ENCODE assay signal across 14 cellular contexts in genomic region chr13:110331362-110331761, GRCh38. TPM values are rescaled to one million over a fixed set of nuclear protein-coding genes. Genes with fewer than 3 reads are reported as not detected.
DNase-seq lines count a peak whose midpoint lies in the region; ATAC-seq and TF ChIP-seq lines count a peak whose summit lies in the region.
"Had no signal": no experiment of that assay in that cellular context is flagged by ENCODE, and none has a peak within 500 bp of the region (broad histone marks: within the 10 kb centered on the region; RNA-seq: fewer than 3 reads in every experiment).

No MANE protein-coding gene starts in this region.

- DNase-seq in AG10803 (ENCODE audit: low read depth), result peak; percentile 75
- peak; percentile 51 for DNase-seq in amniotic epithelial cell (ENCODE audit: low read depth)
- DNase-seq in right atrium auricular region (ENCODE audit: low spot score), result no peak
- DNase-seq in renal cortical epithelial cell (ENCODE audit: low read depth), result peak; percentile 94
- no peak for DNase-seq in SK-N-SH
- DNase-seq in activated CD4-positive, alpha-beta T cell treated with anti-CD3 and anti-CD28 coated beads for 36 hours, result no peak
- DNase-seq: activated naive CD8-positive, alpha-beta T cell treated with anti-CD3 and anti-CD28 coated beads, Interleukin-2, amount 10 ng/mL, durations not matched to agents 7 days and 5 days; DMS153; dorsolateral prefrontal cortex; NCI-H187 had no signal

- no peak overlapping the region for H3K4me2 ChIP-seq in SK-N-SH

- H3K4me1 Mint-ChIP-seq in activated CD4-positive, alpha-beta T cell treated with anti-CD3 and anti-CD28 coated beads for 36 hours, result no peaks in the 10 kb centered on the region
- H3K4me1 Mint-ChIP-seq: activated naive CD8-positive, alpha-beta T cell treated with anti-CD3 and anti-CD28 coated beads, Interleukin-2, amount 10 ng/mL, durations not matched to agents 7 days and 5 days had no signal

- H3K79me2 ChIP-seq in SK-N-SH (ENCODE audit: insufficient read depth), result peaks cover 96% of the 10 kb centered on the region

- no peak overlapping the region for H3K9ac ChIP-seq in SK-N-SH

- H3F3A ChIP-seq in SK-N-SH (replicated peaks; ENCODE audit: insufficient read depth), result peaks cover 19% of the 10 kb centered on the region

- H3K4me1 ChIP-seq in right atrium auricular region (peaks cover 0 to 86% of the 10 kb centered on the region in 2 donors), SK-N-SH (ENCODE audit: control insufficient read depth in 1 of 2, insufficient read depth in 2 of 2, low read depth in 1 of 2, low read length in 1 of 2) (peaks cover 17 to 47% of the 10 kb centered on the region in 2 experiments; a peak in 3 of 4 replicates)

- H3K27me3 ChIP-seq in right atrium auricular region, result no peaks in the 10 kb centered on the region
- H3K27me3 ChIP-seq in SK-N-SH (ENCODE audit: insufficient read depth), result no peaks in the 10 kb centered on the region

- H3K4me3 ChIP-seq in AG10803 (ENCODE audit: low read length) (no peak overlapping the region), right atrium auricular region (no peak overlapping the region), SK-N-SH (ENCODE audit: low read depth in 2 of 2, low read length in 1 of 2) (no peak overlapping the region)
- H3K4me3 ChIP-seq: K562 had no signal

- intact Hi-C loops in activated CD4-positive, alpha-beta T cell treated with anti-CD3 and anti-CD28 coated beads for 36 hours (cut with DNase I, micrococcal nuclease), result no loop called here

- no peak overlapping the region for H3K4me3 Mint-ChIP-seq in activated CD4-positive, alpha-beta T cell treated with anti-CD3 and anti-CD28 coated beads for 36 hours
- H3K4me3 Mint-ChIP-seq: activated naive CD8-positive, alpha-beta T cell treated with anti-CD3 and anti-CD28 coated beads, Interleukin-2, amount 10 ng/mL, durations not matched to agents 7 days and 5 days had no signal

- no peaks in the 10 kb centered on the region for H3K36me3 Mint-ChIP-seq in activated CD4-positive, alpha-beta T cell treated with anti-CD3 and anti-CD28 coated beads for 36 hours (ENCODE audit: low read depth)
- H3K36me3 Mint-ChIP-seq: activated naive CD8-positive, alpha-beta T cell treated with anti-CD3 and anti-CD28 coated beads, Interleukin-2, amount 10 ng/mL, durations not matched to agents 7 days and 5 days had no signal

- H3K27ac ChIP-seq in right atrium auricular region (peak overlapping the region; percentile 73 to 74), SK-N-SH (ENCODE audit: low read depth in 2 of 2, low read length in 1 of 2) (peak overlapping the region in 1 of 2 experiments; percentile 61; a peak in 2 of 4 replicates)
- H3K27ac ChIP-seq: VCaP had no signal

- 94% methylated on average over 11 of the region's 11 CpGs for WGBS in SK-N-SH (ENCODE audit: low lambda C conversion rate)

- H4K20me1 ChIP-seq in SK-N-SH (ENCODE audit: insufficient read depth), result no peaks in the 10 kb centered on the region

- no peaks in the 10 kb centered on the region for H3K9me2 ChIP-seq in SK-N-SH

- peaks cover 2% of the 10 kb centered on the region for H3K9me3 Mint-ChIP-seq in activated CD4-positive, alpha-beta T cell treated with anti-CD3 and anti-CD28 coated beads for 36 hours (ENCODE audit: low read depth)
- H3K9me3 Mint-ChIP-seq: activated naive CD8-positive, alpha-beta T cell treated with anti-CD3 and anti-CD28 coated beads, Interleukin-2, amount 10 ng/mL, durations not matched to agents 7 days and 5 days had no signal

- H3K27me3 Mint-ChIP-seq in activated CD4-positive, alpha-beta T cell treated with anti-CD3 and anti-CD28 coated beads for 36 hours, result peaks cover 20% of the 10 kb centered on the region

- no peak for ATAC-seq in activated CD4-positive, alpha-beta T cell treated with anti-CD3 and anti-CD28 coated beads for 36 hours
- ATAC-seq in GM21723 (IDR thresholded peaks at IDR 0.05; ENCODE audit: unreplicated experiment) (no peak), HG02938 (IDR thresholded peaks at IDR 0.05; ENCODE audit: unreplicated experiment) (no peak)
- ATAC-seq: K562 had no signal

- H3K36me3 ChIP-seq in right atrium auricular region (no peaks in the 10 kb centered on the region), SK-N-SH (replicated peaks in 1 of 2; ENCODE audit: control insufficient read depth in 1 of 2, insufficient read depth in 2 of 2, low read length in 1 of 2) (peaks cover 0 to 3% of the 10 kb centered on the region in 2 experiments)

- H3K27ac Mint-ChIP-seq in activated CD4-positive, alpha-beta T cell treated with anti-CD3 and anti-CD28 coated beads for 36 hours, result no peak overlapping the region
- H3K27ac Mint-ChIP-seq: activated naive CD8-positive, alpha-beta T cell treated with anti-CD3 and anti-CD28 coated beads, Interleukin-2, amount 10 ng/mL, durations not matched to agents 7 days and 5 days had no signal

- no peak for TF ChIP-seq CTCF in AG10803 (conservative IDR thresholded peaks at IDR 0.05; ENCODE audit: low read length)
- no peak for TF ChIP-seq CTCF in right atrium auricular region (IDR thresholded peaks at IDR 0.05)
- no peak for TF ChIP-seq CTCF in SK-N-SH (IDR thresholded peaks at IDR 0.05)

- H3K9me3 ChIP-seq in right atrium auricular region, result no peaks in the 10 kb centered on the region
- no peaks in the 10 kb centered on the region for H3K9me3 ChIP-seq in SK-N-SH

- CTCF ChIA-PET in SK-N-SH (lab: Yijun Ruan, JAX), result interaction anchor here (1.7 kb wide), 1 partner anchor 22 kb away, joined by 4 read pairs; no protein-coding TSS in a partner anchor
- CTCF ChIA-PET in activated CD4-positive, alpha-beta T cell treated with anti-CD3 and anti-CD28 coated beads for 36 hours (lab: Charles Lee), result no interaction called here

- TF ChIP-seq EP300 in SK-N-SH (IDR thresholded peaks at IDR 0.05; ENCODE audit: borderline replicate concordance in 1 of 2, low read depth in 1 of 2, low read length in 1 of 2), result no peak

- no peak for TF ChIP-seq RAD21 in SK-N-SH (IDR thresholded peaks at IDR 0.05; ENCODE audit: low read length)

- POLR2A ChIA-PET in SK-N-SH (lab: Yijun Ruan, JAX), result no interaction called here
- POLR2A ChIA-PET in activated CD4-positive, alpha-beta T cell treated with anti-CD3 and anti-CD28 coated beads for 36 hours (lab: Charles Lee), result no interaction called here

- H2AFZ ChIP-seq in SK-N-SH (ENCODE audit: low read depth), result no peak overlapping the region

TF ChIP-seq in SK-N-SH, 30 proteins besides CTCF, POLR2A, EP300 and RAD21 (continues in another document):
- TF ChIP-seq MEF2A (IDR thresholded peaks at IDR 0.05; ENCODE audit: borderline replicate concordance, low read depth) (no peak), SMC3 (IDR thresholded peaks at IDR 0.05; ENCODE audit: low read depth, low read length) (no peak), EZH2phosphoT487 (IDR thresholded peaks at IDR 0.05; ENCODE audit: borderline replicate concordance, low read depth) (no peak), PBX3 (IDR thresholded peaks at IDR 0.05) (no peak), POLR2AphosphoS5 (IDR thresholded peaks at IDR 0.05; ENCODE audit: low read depth, low read length) (no peak), JUND (IDR thresholded peaks at IDR 0.05) (no peak), GABPA (IDR thresholded peaks at IDR 0.05; ENCODE audit: low read depth) (no peak), RXRA (IDR thresholded peaks at IDR 0.05; ENCODE audit: borderline replicate concordance, low read depth) (no peak)
- TF ChIP-seq, protein P1, sequence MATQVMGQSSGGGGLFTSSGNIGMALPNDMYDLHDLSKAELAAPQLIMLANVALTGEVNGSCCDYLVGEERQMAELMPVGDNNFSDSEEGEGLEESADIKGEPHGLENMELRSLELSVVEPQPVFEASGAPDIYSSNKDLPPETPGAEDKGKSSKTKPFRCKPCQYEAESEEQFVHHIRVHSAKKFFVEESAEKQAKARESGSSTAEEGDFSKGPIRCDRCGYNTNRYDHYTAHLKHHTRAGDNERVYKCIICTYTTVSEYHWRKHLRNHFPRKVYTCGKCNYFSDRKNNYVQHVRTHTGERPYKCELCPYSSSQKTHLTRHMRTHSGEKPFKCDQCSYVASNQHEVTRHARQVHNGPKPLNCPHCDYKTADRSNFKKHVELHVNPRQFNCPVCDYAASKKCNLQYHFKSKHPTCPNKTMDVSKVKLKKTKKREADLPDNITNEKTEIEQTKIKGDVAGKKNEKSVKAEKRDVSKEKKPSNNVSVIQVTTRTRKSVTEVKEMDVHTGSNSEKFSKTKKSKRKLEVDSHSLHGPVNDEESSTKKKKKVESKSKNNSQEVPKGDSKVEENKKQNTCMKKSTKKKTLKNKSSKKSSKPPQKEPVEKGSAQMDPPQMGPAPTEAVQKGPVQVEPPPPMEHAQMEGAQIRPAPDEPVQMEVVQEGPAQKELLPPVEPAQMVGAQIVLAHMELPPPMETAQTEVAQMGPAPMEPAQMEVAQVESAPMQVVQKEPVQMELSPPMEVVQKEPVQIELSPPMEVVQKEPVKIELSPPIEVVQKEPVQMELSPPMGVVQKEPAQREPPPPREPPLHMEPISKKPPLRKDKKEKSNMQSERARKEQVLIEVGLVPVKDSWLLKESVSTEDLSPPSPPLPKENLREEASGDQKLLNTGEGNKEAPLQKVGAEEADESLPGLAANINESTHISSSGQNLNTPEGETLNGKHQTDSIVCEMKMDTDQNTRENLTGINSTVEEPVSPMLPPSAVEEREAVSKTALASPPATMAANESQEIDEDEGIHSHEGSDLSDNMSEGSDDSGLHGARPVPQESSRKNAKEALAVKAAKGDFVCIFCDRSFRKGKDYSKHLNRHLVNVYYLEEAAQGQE (IDR thresholded peaks at IDR 0.05; ENCODE audit: low read depth, low read length), result no peak

RNA-seq across cellular contexts. Expression of gene COL4A2, which starts 24.3 kb away (rescaled TPM):
- total RNA-seq in right atrium auricular region (100 to 1,000 TPM; 141 to 153 TPM), renal cortical epithelial cell (1,026 and 1,465 TPM in 2 replicates)
- 61.1 and 137 TPM in 2 replicates for polyA plus RNA-seq in SK-N-SH (2012; rRNA removed)
- 42.5 and 60.6 TPM in 2 replicates for polyA plus RNA-seq in SK-N-SH (2012; cell fraction: cytosol; rRNA removed)
- polyA plus RNA-seq in SK-N-SH (2012; cell fraction: nucleus; rRNA removed), result 103 and 166 TPM in 2 replicates
- total RNA-seq in activated CD4-positive, alpha-beta T cell treated with anti-CD3 and anti-CD28 coated beads for 36 hours, result not detected
- total RNA-seq: activated naive CD8-positive, alpha-beta T cell treated with anti-CD3 and anti-CD28 coated beads, Interleukin-2, amount 10 ng/mL, durations not matched to agents 7 days and 5 days had no signal

RNA-seq across cellular contexts. Expression of gene COL4A1, which starts 24.4 kb away (rescaled TPM):
- total RNA-seq in right atrium auricular region (100 to 1,000 TPM; 140 to 201 TPM), renal cortical epithelial cell (1,634 and 1,793 TPM in 2 replicates)
- 28.2 and 30.3 TPM in 2 replicates for polyA plus RNA-seq in SK-N-SH (2012; rRNA removed)
- 28.1 and 32.5 TPM in 2 replicates for polyA plus RNA-seq in SK-N-SH (2012; cell fraction: cytosol; rRNA removed)
- 48.2 and 61.1 TPM in 2 replicates for polyA plus RNA-seq in SK-N-SH (2012; cell fraction: nucleus; rRNA removed)
- total RNA-seq in activated CD4-positive, alpha-beta T cell treated with anti-CD3 and anti-CD28 coated beads for 36 hours, result under 1 TPM in 1 of 2 experiments, not detected in 1; 0.14 TPM
- total RNA-seq: activated naive CD8-positive, alpha-beta T cell treated with anti-CD3 and anti-CD28 coated beads, Interleukin-2, amount 10 ng/mL, durations not matched to agents 7 days and 5 days had no signal
- polyA plus RNA-seq: K562 had no signal

Comparison
In these comparisons a context has a peak if more than half of its experiments do, and no peak if none do; other contexts are left out.
1. DNase-seq: peak in AG10803 (single experiment), amniotic epithelial cell (single experiment) and renal cortical epithelial cell (single experiment); none in right atrium auricular region (single experiment), SK-N-SH (single experiment) and activated CD4-positive, alpha-beta T cell treated with anti-CD3 and anti-CD28 coated beads for 36 hours (single experiment).
2. RNA of gene COL4A2, which starts 24.3 kb away (total RNA-seq): 1,026 to 1,465 TPM in renal cortical epithelial cell and 141 to 153 TPM in right atrium auricular region; not detected in activated CD4-positive, alpha-beta T cell treated with anti-CD3 and anti-CD28 coated beads for 36 hours; every median in the first group is over 100 times any median in the second.
3. RNA of gene COL4A1, which starts 24.4 kb away (total RNA-seq): 1,634 to 1,793 TPM in renal cortical epithelial cell and 140 to 201 TPM in right atrium auricular region; 0.14 TPM in activated CD4-positive, alpha-beta T cell treated with anti-CD3 and anti-CD28 coated beads for 36 hours; every median in the first group is over 100 times any median in the second.